18 cellular contexts compared by ENCODE assay signal in the genomic region with DNA sequence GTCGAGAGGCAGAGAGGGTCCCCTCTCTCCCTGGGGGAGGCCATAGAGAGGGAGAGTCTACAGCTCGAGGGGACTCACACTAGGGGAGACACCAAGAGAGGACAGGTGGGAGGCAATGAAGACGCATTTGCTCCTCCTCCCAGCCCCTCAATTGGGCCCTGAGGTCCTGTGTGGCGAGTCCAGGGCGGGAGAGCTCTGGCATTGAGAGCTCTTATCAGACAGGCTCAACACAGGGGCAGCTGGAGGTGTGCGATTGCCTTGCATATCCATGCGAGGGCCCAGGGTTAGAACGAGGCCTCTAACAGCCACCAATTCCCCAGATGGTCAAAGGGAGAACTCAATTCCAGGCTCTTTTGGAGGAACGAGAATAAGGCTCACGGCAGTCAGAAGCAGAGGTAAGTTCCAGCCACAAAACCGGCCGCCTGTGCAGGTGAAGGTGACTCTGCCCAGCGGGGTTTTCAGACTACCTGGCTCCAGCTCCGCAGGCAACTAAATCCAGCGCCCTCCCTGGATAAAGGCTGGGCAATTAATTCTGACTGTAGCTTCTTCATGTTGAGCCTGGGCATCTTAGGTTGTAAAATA.
DNase-seq lines count a peak whose midpoint lies in the region; ATAC-seq and TF ChIP-seq lines count a peak whose summit lies in the region.
"Had no signal": no experiment of that assay in that cellular context is flagged by ENCODE, and none has a peak within 500 bp of the region (broad histone marks: within the 10 kb centered on the region; RNA-seq: fewer than 3 reads in every experiment).

No MANE protein-coding gene starts in this region.

- H3K27ac Mint-ChIP-seq in neural progenitor cell (peak overlapping the region; percentile 33), CD14-positive monocyte (no peak overlapping the region)
- H3K27ac Mint-ChIP-seq in CD4-positive, alpha-beta T cell: no peak overlapping the region
- H3K27ac Mint-ChIP-seq: HFFc6 had no signal

- CTCF ChIA-PET in CD4-positive, alpha-beta T cell (lab: Charles Lee): interaction anchor here (1.1 kb wide), 1 partner anchor 76 kb away, joined by 3 read pairs; no protein-coding TSS in a partner anchor

- H3K9me3 Mint-ChIP-seq in neural progenitor cell (no peaks in the 10 kb centered on the region), CD14-positive monocyte (peaks cover 0 to 2% (median 0%) of the 10 kb centered on the region in 7 donors)
- no peaks in the 10 kb centered on the region for H3K9me3 Mint-ChIP-seq in CD4-positive, alpha-beta T cell
- H3K9me3 Mint-ChIP-seq: CD8-positive, alpha-beta memory T cell; HFFc6 had no signal

- H3K4me3 ChIP-seq in neural progenitor cell: no peak overlapping the region

- H3K27me3 ChIP-seq in neural progenitor cell: no peaks in the 10 kb centered on the region
- H3K27me3 ChIP-seq in CD4-positive, alpha-beta T cell (ENCODE audit: control insufficient read depth, insufficient read depth, low read length): no peaks in the 10 kb centered on the region
- H3K27me3 ChIP-seq: BE2C had no signal

- H3K4me3 Mint-ChIP-seq in neural progenitor cell: no peak overlapping the region
- no peak overlapping the region for H3K4me3 Mint-ChIP-seq in CD14-positive monocyte
- H3K4me3 Mint-ChIP-seq in CD4-positive, alpha-beta T cell: no peak overlapping the region
- H3K4me3 Mint-ChIP-seq: CD8-positive, alpha-beta memory T cell; HFFc6 had no signal

- intact Hi-C loops in CD14-positive monocyte (cut with micrococcal nuclease): no loop called here
- intact Hi-C loops in CD4-positive, alpha-beta T cell (cut with DNase I, micrococcal nuclease): loop anchor here in 1 of 2 experiments (2.0 kb wide), 1 partner anchor 20 kb away; no protein-coding TSS in a partner anchor

- no peaks in the 10 kb centered on the region for H3K79me2 ChIP-seq in neural progenitor cell (ENCODE audit: low read depth)

- no peaks in the 10 kb centered on the region for H3K4me1 ChIP-seq in neural progenitor cell

- no peak overlapping the region for H3K27ac ChIP-seq in neural progenitor cell
- no peak overlapping the region for H3K27ac ChIP-seq in CD4-positive, alpha-beta T cell (ENCODE audit: low read depth, low read length)

- ATAC-seq in CD4-positive, alpha-beta T cell (ENCODE audit: poor library complexity): no peak
- ATAC-seq: PC-3 had no signal

- peaks cover 20% of the 10 kb centered on the region for H3K4me1 Mint-ChIP-seq in neural progenitor cell
- peaks cover 3% of the 10 kb centered on the region for H3K4me1 Mint-ChIP-seq in CD14-positive monocyte
- no peaks in the 10 kb centered on the region for H3K4me1 Mint-ChIP-seq in CD4-positive, alpha-beta T cell (ENCODE audit: low read depth)

- H3K27me3 Mint-ChIP-seq in neural progenitor cell (ENCODE audit: insufficient read depth, low read depth) (peaks cover 6% of the 10 kb centered on the region), CD14-positive monocyte (ENCODE audit: low read depth in 3 of 3) (peaks cover 0 to 3% (median 2%) of the 10 kb centered on the region in 3 donors)
- H3K27me3 Mint-ChIP-seq in CD4-positive, alpha-beta T cell: no peaks in the 10 kb centered on the region
- H3K27me3 Mint-ChIP-seq: CD8-positive, alpha-beta memory T cell had no signal

- DNase-seq in activated effector memory CD4-positive, alpha-beta T cell treated with anti-CD3 and anti-CD28 coated beads, Interleukin-2, amount 50 U/mL, for 16 hours: peak; percentile 41
- DNase-seq in activated effector memory CD4-positive, alpha-beta T cell treated with Interleukin-2 at 50 U/mL for 16 hours: no peak
- peak; percentile 68 for DNase-seq in DMS79 (lab: John Stamatoyannopoulos, UW)
- peak; percentile 24 for DNase-seq in SK-N-DZ (ENCODE audit: low spot score)
- DNase-seq in neural progenitor cell (ENCODE audit: low spot score): no peak
- no peak for DNase-seq in GDM1 (lab: John Stamatoyannopoulos, UW)
- no peak for DNase-seq in CD14-positive monocyte (ENCODE audit: low spot score)
- DNase-seq in CD4-positive, alpha-beta T cell: no peak
- DNase-seq: BE2C; CD8-positive, alpha-beta memory T cell; DND-41; H7; HFFc6; NCI-H1436; NCI-H2081; NCI-H82; PC-3; RPMI8226 had no signal

- no peaks in the 10 kb centered on the region for H4K20me1 ChIP-seq in neural progenitor cell (ENCODE audit: low read depth)

- H3K9me3 ChIP-seq in neural progenitor cell (ENCODE audit: low read depth): no peaks in the 10 kb centered on the region
- H3K9me3 ChIP-seq in CD4-positive, alpha-beta T cell (ENCODE audit: control insufficient read depth, low read length): no peaks in the 10 kb centered on the region
- H3K9me3 ChIP-seq: BE2C had no signal

- H3K36me3 Mint-ChIP-seq in neural progenitor cell: peaks cover 11% of the 10 kb centered on the region
- H3K36me3 Mint-ChIP-seq in CD14-positive monocyte: peaks cover 0 to 3% of the 10 kb centered on the region in 2 donors
- peaks cover 4% of the 10 kb centered on the region for H3K36me3 Mint-ChIP-seq in CD4-positive, alpha-beta T cell (ENCODE audit: low read depth)
- H3K36me3 Mint-ChIP-seq: CD8-positive, alpha-beta memory T cell had no signal

- no peak overlapping the region for H2AFZ ChIP-seq in neural progenitor cell (replicated peaks)

- no peak overlapping the region for H3K4me2 ChIP-seq in neural progenitor cell

- POLR2A ChIA-PET in CD4-positive, alpha-beta T cell (lab: Charles Lee): interaction anchor here (1.1 kb wide), 1 partner anchor 8 kb away, joined by 4 read pairs; no protein-coding TSS in a partner anchor

- H3K36me3 ChIP-seq in neural progenitor cell: no peaks in the 10 kb centered on the region
- H3K36me3 ChIP-seq: BE2C had no signal

- H3K9ac ChIP-seq in neural progenitor cell: no peak overlapping the region

- TF ChIP-seq CTCF in neural progenitor cell (IDR thresholded peaks at IDR 0.05) (no peak), CD14-positive monocyte (IDR thresholded peaks at IDR 0.05) (no peak)
- TF ChIP-seq CTCF in CD4-positive, alpha-beta T cell (IDR thresholded peaks at IDR 0.05): no peak

- no peaks in the 10 kb centered on the region for H3F3A ChIP-seq in neural progenitor cell (ENCODE audit: low read depth)

Comparison
In these comparisons a context has a peak if more than half of its experiments do, and no peak if none do; other contexts are left out.
1. DNase-seq: peak in activated effector memory CD4-positive, alpha-beta T cell treated with anti-CD3 and anti-CD28 coated beads, Interleukin-2, amount 50 U/mL, for 16 hours (single experiment), DMS79 (single experiment) and SK-N-DZ (single experiment); none in activated effector memory CD4-positive, alpha-beta T cell treated with Interleukin-2 at 50 U/mL for 16 hours (single experiment), neural progenitor cell (single experiment), GDM1 (single experiment), CD14-positive monocyte (single experiment) and CD4-positive, alpha-beta T cell (0 of 10).